8 cellular contexts compared by ENCODE assay signal in the genomic region with DNA sequence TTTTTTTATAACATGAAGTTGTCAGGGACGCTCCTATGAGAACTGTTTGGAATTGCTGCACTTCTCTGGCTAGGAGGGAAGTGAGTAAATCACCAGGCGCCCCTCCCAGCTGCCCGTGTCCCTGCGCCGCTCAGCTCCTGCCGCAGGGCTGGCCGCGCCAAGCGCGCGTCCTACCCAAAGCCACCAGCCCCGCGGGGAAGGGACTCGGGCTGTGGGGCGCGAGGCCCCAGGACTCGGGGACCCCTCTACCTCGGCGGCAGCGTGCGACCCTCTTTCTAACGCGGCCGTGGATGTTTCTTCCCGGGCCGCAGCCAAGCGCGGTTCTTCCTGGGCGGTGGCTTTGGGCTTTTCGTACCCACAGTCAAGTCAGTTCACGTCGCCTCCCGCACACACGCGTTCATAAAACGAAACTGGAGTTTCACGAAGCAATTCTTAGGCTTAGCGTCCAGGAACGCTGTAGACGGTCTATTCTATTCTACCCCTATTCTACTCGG. TPM values are rescaled to one million over a fixed set of nuclear protein-coding genes. Genes with fewer than 3 reads are reported as not detected.
A peak's percentile ranks its signal among the peaks of the same experiment; 100 is the strongest.
DNase-seq lines count a peak whose midpoint lies in the region; ATAC-seq and TF ChIP-seq lines count a peak whose summit lies in the region.

No MANE protein-coding gene starts in this region.

- no peak for ATAC-seq in HG03175 (IDR thresholded peaks at IDR 0.05; ENCODE audit: unreplicated experiment)

- peaks cover 24% of the 10 kb centered on the region for H3K36me3 Mint-ChIP-seq in activated naive CD8-positive, alpha-beta T cell

- no peaks in the 10 kb centered on the region for H3K9me3 ChIP-seq in right atrium auricular region

- H3K27ac Mint-ChIP-seq in activated naive CD8-positive, alpha-beta T cell = no peak overlapping the region

- no peak for TF ChIP-seq CTCF in right atrium auricular region (IDR thresholded peaks at IDR 0.05)
- TF ChIP-seq CTCF in retinal pigment epithelial cell (conservative IDR thresholded peaks at IDR 0.05; ENCODE audit: low read depth, low read length) = no peak

- DNase-seq in NCI-H2227 (lab: John Stamatoyannopoulos, UW; ENCODE audit: unreplicated experiment) (peak; percentile 15), NCI-H2227 treated with DMSO at 0.1 percent for 48 hours (lab: John Stamatoyannopoulos, UW) (no peak), right atrium auricular region (ENCODE audit: low spot score) (no peak), retinal pigment epithelial cell (ENCODE audit: low read depth) (no peak), SHP77 (lab: John Stamatoyannopoulos, UW) (no peak), NCI-H2081 (lab: John Stamatoyannopoulos, UW) (no peak)

- peaks cover 0 to 18% of the 10 kb centered on the region in 2 donors for H3K27me3 ChIP-seq in right atrium auricular region

- H3K27me3 Mint-ChIP-seq in activated naive CD8-positive, alpha-beta T cell = peaks cover 44% of the 10 kb centered on the region

- peak overlapping the region; percentile 84 for H3K4me3 Mint-ChIP-seq in activated naive CD8-positive, alpha-beta T cell

- H3K4me1 Mint-ChIP-seq in activated naive CD8-positive, alpha-beta T cell (ENCODE audit: low read depth) = peaks cover 17% of the 10 kb centered on the region

- H3K4me3 ChIP-seq in right atrium auricular region (peak overlapping the region; percentile 45 to 63), retinal pigment epithelial cell (ENCODE audit: low read length) (peak overlapping the region; percentile 56)

- H3K36me3 ChIP-seq in right atrium auricular region = no peaks in the 10 kb centered on the region

- H3K4me1 ChIP-seq in right atrium auricular region = peaks cover 0 to 28% of the 10 kb centered on the region in 2 donors

- H3K27ac ChIP-seq in right atrium auricular region = peak overlapping the region; percentile 75 to 79

- no peaks in the 10 kb centered on the region for H3K9me3 Mint-ChIP-seq in activated naive CD8-positive, alpha-beta T cell (ENCODE audit: low read depth)

RNA-seq across cellular contexts. Expression of gene FOXC1, which starts 15.2 kb away (rescaled TPM):
- 10 to 100 TPM; 13.5 to 23.6 TPM for total RNA-seq in right atrium auricular region
